12 cellular contexts compared by ENCODE assay signal in the genomic region with DNA sequence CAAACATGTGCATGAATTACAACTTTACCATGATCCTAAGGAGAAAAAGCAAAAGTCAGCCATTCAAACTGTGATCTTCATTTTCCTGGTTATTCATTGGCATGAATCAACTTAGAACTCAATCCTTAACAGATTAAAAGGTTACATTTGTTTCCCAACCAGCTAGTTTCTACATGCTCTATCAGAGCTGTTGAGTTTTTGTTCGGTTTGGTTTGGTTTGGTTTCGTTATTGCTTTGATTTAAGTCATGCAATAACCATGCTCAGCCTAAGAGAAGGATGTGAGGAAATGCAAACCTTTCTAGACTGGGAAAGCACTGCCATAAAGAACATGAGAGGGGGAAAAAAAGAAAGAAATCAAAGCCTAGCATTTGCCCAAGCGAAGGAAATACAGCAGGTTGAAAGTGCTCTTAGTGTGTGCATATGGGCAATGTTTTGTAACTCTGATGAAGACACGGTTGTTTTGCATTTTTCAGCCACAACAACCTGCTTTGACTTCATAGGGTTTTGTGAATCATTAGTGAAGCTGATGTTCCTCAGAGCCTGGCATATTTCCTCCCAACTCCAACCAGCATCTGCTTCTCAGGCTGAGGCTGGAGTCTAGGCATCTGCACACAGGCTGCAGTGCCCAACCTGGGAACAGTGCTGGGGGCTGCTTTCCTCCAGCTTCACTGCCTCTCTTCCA.
DNase-seq lines count a peak whose midpoint lies in the region; ATAC-seq and TF ChIP-seq lines count a peak whose summit lies in the region.
"Had no signal": no experiment of that assay in that cellular context is flagged by ENCODE, and none has a peak within 500 bp of the region (broad histone marks: within the 10 kb centered on the region; RNA-seq: fewer than 3 reads in every experiment).

No MANE protein-coding gene starts in this region.

- DNase-seq in foreskin keratinocyte (peak; percentile 43 to 59), type B pancreatic cell (ENCODE audit: extremely low spot score, unreplicated experiment) (no peak), NCI-H1694 (lab: John Stamatoyannopoulos, UW) (no peak)
- DNase-seq in activated CD4-positive, CD25-positive, alpha-beta regulatory T cell (lab: John Stamatoyannopoulos, UW) = no peak
- DNase-seq: DMS 273 treated with DMSO at 0.1 percent for 48 hours, NCI-H146, sigmoid colon, uterus had no signal

- peaks cover 5% of the 10 kb centered on the region for H3K9me3 Mint-ChIP-seq in type B pancreatic cell

- H3K4me1 ChIP-seq in foreskin keratinocyte = peaks cover 14% of the 10 kb centered on the region
- H3K4me1 ChIP-seq: esophagus muscularis mucosa, sigmoid colon, uterus had no signal

- H3K36me3 ChIP-seq in KOPT-K1 (ENCODE audit: insufficient read depth, low read length) = no peaks in the 10 kb centered on the region
- H3K36me3 ChIP-seq: esophagus muscularis mucosa, sigmoid colon, uterus had no signal

- peaks cover 1% of the 10 kb centered on the region for H3K9me3 ChIP-seq in KOPT-K1 (ENCODE audit: insufficient read depth, low read length, poor library complexity, severe bottlenecking)
- H3K9me3 ChIP-seq: sigmoid colon, uterus had no signal

- peak; percentile 53 for ATAC-seq in GM18520 (IDR thresholded peaks at IDR 0.05; ENCODE audit: unreplicated experiment)
- ATAC-seq in GM21529 (IDR thresholded peaks at IDR 0.05; ENCODE audit: unreplicated experiment) = peak; percentile 79
- no peak for ATAC-seq in foreskin keratinocyte

- H3K27ac ChIP-seq in KOPT-K1 (ENCODE audit: low read depth, low read length, poor library complexity, severe bottlenecking) (peak overlapping the region; percentile 53), foreskin keratinocyte (peak overlapping the region; percentile 21)
- H3K27ac ChIP-seq: esophagus muscularis mucosa, sigmoid colon, uterus had no signal

- TF ChIP-seq CTCF in foreskin keratinocyte (conservative IDR thresholded peaks at IDR 0.05) = no peak
- no peak for TF ChIP-seq CTCF in type B pancreatic cell (conservative IDR thresholded peaks at IDR 0.05)

- no peaks in the 10 kb centered on the region for H3K36me3 Mint-ChIP-seq in type B pancreatic cell

- H3K4me3 Mint-ChIP-seq in type B pancreatic cell = no peak overlapping the region

- H3K27ac Mint-ChIP-seq in type B pancreatic cell = no peak overlapping the region

- H3K4me1 Mint-ChIP-seq in type B pancreatic cell (ENCODE audit: unreplicated experiment) = no peaks in the 10 kb centered on the region

- H3K27me3 Mint-ChIP-seq in type B pancreatic cell = no peaks in the 10 kb centered on the region

- H3K27me3 ChIP-seq in foreskin keratinocyte = no peaks in the 10 kb centered on the region
- H3K27me3 ChIP-seq: esophagus muscularis mucosa, sigmoid colon, uterus had no signal

Comparison
In these comparisons a context has a peak if more than half of its experiments do, and no peak if none do; other contexts are left out.
1. DNase-seq: peak in foreskin keratinocyte (2 of 2); none in activated CD4-positive, CD25-positive, alpha-beta regulatory T cell (0 of 4), type B pancreatic cell (single experiment) and NCI-H1694 (single experiment).